22 cellular contexts compared by ENCODE assay signal in the genomic region with DNA sequence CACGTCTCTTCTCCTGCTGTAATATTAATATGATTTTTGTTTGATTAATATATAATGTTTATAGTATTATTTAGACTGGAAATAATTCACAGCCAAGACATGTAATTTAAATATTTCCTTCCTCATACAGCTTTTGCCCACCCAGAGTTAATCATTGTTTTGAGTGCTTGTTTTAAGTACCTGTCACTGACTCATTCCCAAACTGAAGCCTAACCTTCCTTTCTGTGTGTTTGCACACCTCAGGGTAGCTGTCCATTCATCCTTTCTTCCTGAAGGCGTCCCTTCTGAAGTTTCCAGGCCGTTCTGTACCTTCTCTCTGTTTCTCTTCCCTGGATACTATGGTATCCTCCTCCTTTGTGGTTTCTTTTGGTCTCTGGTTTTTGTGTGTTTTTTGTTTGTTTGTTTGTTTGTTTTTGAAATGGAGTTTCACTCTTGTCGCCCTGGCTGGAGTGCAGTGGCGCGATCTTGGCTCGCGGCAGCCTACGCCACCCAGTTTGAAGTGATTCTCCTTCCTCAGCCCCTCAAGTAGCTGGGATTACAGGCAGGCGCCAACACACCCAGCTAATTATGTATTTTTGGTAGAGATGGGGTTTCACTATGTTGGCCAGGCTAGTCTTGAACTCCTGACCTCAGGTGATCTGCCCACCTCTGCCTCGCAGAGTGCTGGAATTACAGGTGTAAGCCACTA. TPM values are rescaled to one million over a fixed set of nuclear protein-coding genes. Genes with fewer than 3 reads are reported as not detected.
A peak's percentile ranks its signal among the peaks of the same experiment; 100 is the strongest.
DNase-seq lines count a peak whose midpoint lies in the region; ATAC-seq, FAIRE-seq and TF ChIP-seq lines count a peak whose summit lies in the region.
"Had no signal": no experiment of that assay in that cellular context is flagged by ENCODE, and none has a peak within 500 bp of the region (broad histone marks: within the 10 kb centered on the region; RNA-seq: fewer than 3 reads in every experiment).

No MANE protein-coding gene starts in this region.

- H3K4me3 ChIP-seq in keratinocyte (ENCODE audit: control insufficient read depth in 2 of 3, extremely low read depth in 1 of 3, insufficient read depth in 2 of 3, low read depth in 1 of 3, low read length in 3 of 3) (no peak overlapping the region), uterus (no peak overlapping the region)
- H3K4me3 ChIP-seq: left ventricle myocardium inferior, SJCRH30 had no signal

- dilution Hi-C loops in keratinocyte (cut with MboI; ENCODE audit: extremely low pct_ligation_motif_present, low sequenced_read_pairs): no loop called here

- no peaks in the 10 kb centered on the region for H3K9me3 ChIP-seq in keratinocyte (ENCODE audit: control insufficient read depth, low read depth, low read length)
- H3K9me3 ChIP-seq in uterus: no peaks in the 10 kb centered on the region
- H3K9me3 ChIP-seq: left ventricle myocardium inferior, SJCRH30 had no signal

- DNase-seq in DMS53 treated with DMSO at 0.1 percent for 48 hours (lab: John Stamatoyannopoulos, UW; ENCODE audit: unreplicated experiment) (peak; percentile 8), keratinocyte (ENCODE audit: low read depth, low spot score) (no peak), left lobe of liver (ENCODE audit: low spot score) (no peak), uterus (no peak)
- DNase-seq: activated CD4-positive, alpha-beta T cell treated with anti-CD3 and anti-CD28 coated beads, Interleukin-2, amount 50 U/mL, for 48 hours; activated naive CD4-positive, alpha-beta T cell treated with Interleukin-2 at 50 U/mL for 16 hours; activated T-cell treated with anti-CD3 and anti-CD28 coated beads for 4 hours; CD8-positive, alpha-beta T cell; DMS79; left ventricle myocardium inferior; NCI-H1105 treated with DMSO at 0.1 percent for 48 hours; NCI-H2081 treated with DMSO at 0.1 percent for 48 hours; NCI-H524 treated with DMSO at 0.1 percent for 48 hours; SJCRH30; T-helper 2 cell had no signal

- peaks cover 2% of the 10 kb centered on the region for H4K20me1 ChIP-seq in keratinocyte (ENCODE audit: control insufficient read depth, extremely low read depth, insufficient read depth, low read length)

- ATAC-seq in GM21381 (IDR thresholded peaks at IDR 0.05; ENCODE audit: unreplicated experiment) (peak; percentile 58), HG03354 (IDR thresholded peaks at IDR 0.05; ENCODE audit: poor library complexity, severe bottlenecking, unreplicated experiment) (peak; percentile 83), HG02852 (IDR thresholded peaks at IDR 0.05; ENCODE audit: unreplicated experiment) (no peak), left lobe of liver (no peak), GM18498 (IDR thresholded peaks at IDR 0.05; ENCODE audit: unreplicated experiment) (no peak)
- ATAC-seq: CD8-positive, alpha-beta T cell; HCT116 had no signal

- H3K9ac ChIP-seq in keratinocyte (ENCODE audit: control insufficient read depth, extremely low read depth, insufficient read depth, low read length): no peak overlapping the region

- H3K79me2 ChIP-seq in keratinocyte (ENCODE audit: control insufficient read depth, insufficient read depth, low read length): peaks cover 70% of the 10 kb centered on the region

- peaks cover 0 to 4% of the 10 kb centered on the region in 2 experiments for H3K36me3 ChIP-seq in keratinocyte (ENCODE audit: control insufficient read depth in 2 of 2, extremely low read depth in 1 of 2, insufficient read depth in 2 of 2, low read length in 2 of 2)
- H3K36me3 ChIP-seq in uterus: no peaks in the 10 kb centered on the region
- H3K36me3 ChIP-seq: left ventricle myocardium inferior, SJCRH30 had no signal

- no peak overlapping the region for H3K4me2 ChIP-seq in keratinocyte (ENCODE audit: control insufficient read depth, extremely low read depth, insufficient read depth, low read depth, low read length)

- peak; percentile 26 for FAIRE-seq in keratinocyte (lab: Jason Lieb, UNC)
- FAIRE-seq: GM12892 had no signal

- H3K27me3 ChIP-seq in keratinocyte (ENCODE audit: control insufficient read depth, extremely low read depth, insufficient read depth, low read length) (no peaks in the 10 kb centered on the region), uterus (no peaks in the 10 kb centered on the region)
- H3K27me3 ChIP-seq: SJCRH30 had no signal

- no peaks in the 10 kb centered on the region for H3K9me1 ChIP-seq in keratinocyte (ENCODE audit: control insufficient read depth, extremely low read depth, insufficient read depth, low read length)

- no peak for TF ChIP-seq POLR2A in uterus (IDR thresholded peaks at IDR 0.05)

- H2AFZ ChIP-seq in keratinocyte (ENCODE audit: control insufficient read depth, low read length): no peak overlapping the region

- intact Hi-C loops in uterus (cut with DNase I; ENCODE audit: low total_unique reads): no loop called here

- H3K27ac ChIP-seq in keratinocyte (ENCODE audit: control insufficient read depth, insufficient read depth, low read length): no peak overlapping the region
- H3K27ac ChIP-seq in uterus: no peak overlapping the region
- H3K27ac ChIP-seq: left ventricle myocardium inferior, SJCRH30, VCaP had no signal

- TF ChIP-seq CTCF in keratinocyte (optimal IDR thresholded peaks at IDR 0.05 in 1 of 3, IDR thresholded peaks at IDR 0.05 in 1 of 3, conservative IDR thresholded peaks at IDR 0.05 in 1 of 3; ENCODE audit: extremely low read depth in 1 of 3, insufficient read depth in 2 of 3, low read length in 3 of 3) (no peak), uterus (IDR thresholded peaks at IDR 0.05) (no peak)

- H3K4me1 ChIP-seq in keratinocyte (ENCODE audit: control insufficient read depth, extremely low read depth, insufficient read depth, low read length) (peaks cover 20% of the 10 kb centered on the region), uterus (peaks cover 0 to 7% of the 10 kb centered on the region in 2 donors)
- H3K4me1 ChIP-seq: SJCRH30 had no signal

RNA-seq across cellular contexts. Expression of gene KANK1, which starts 22.6 kb away (rescaled TPM):
- 89.6 to 114 TPM (median 91.1 TPM) in 3 replicates for polyA plus RNA-seq in keratinocyte
- 49.9 TPM for polyA plus RNA-seq in keratinocyte (2011; ENCODE audit: low read depth)
- 52.4 and 67.0 TPM in 2 replicates for polyA plus RNA-seq in keratinocyte (2011; cell fraction: cytosol; rRNA removed)
- 196 and 207 TPM in 2 replicates for polyA plus RNA-seq in keratinocyte (2011; cell fraction: nucleus; rRNA removed)
- 54.4 and 62.2 TPM in 2 replicates for polyA plus RNA-seq in keratinocyte (2012; ENCODE audit: low replicate concordance)
- 103 to 196 TPM (median 173 TPM) in 3 replicates for polyA minus RNA-seq in keratinocyte
- 91.5 TPM for polyA minus RNA-seq in keratinocyte (2011; cell fraction: cytosol; rRNA and poly(A)+ RNA removed)
- polyA minus RNA-seq in keratinocyte (2011; cell fraction: nucleus; rRNA and poly(A)+ RNA removed): 138 and 206 TPM in 2 replicates
- total RNA-seq in left lobe of liver (66.4 TPM), uterus (10 to 100 TPM; 39.1 to 73.8 (median 50.6) TPM)

Comparison
In these comparisons a context has a peak if more than half of its experiments do, and no peak if none do; other contexts are left out.
1. ATAC-seq: peak in GM21381 (single experiment) and HG03354 (single experiment); none in HG02852 (single experiment), left lobe of liver (single experiment) and GM18498 (single experiment).